In the genomic region with DNA sequence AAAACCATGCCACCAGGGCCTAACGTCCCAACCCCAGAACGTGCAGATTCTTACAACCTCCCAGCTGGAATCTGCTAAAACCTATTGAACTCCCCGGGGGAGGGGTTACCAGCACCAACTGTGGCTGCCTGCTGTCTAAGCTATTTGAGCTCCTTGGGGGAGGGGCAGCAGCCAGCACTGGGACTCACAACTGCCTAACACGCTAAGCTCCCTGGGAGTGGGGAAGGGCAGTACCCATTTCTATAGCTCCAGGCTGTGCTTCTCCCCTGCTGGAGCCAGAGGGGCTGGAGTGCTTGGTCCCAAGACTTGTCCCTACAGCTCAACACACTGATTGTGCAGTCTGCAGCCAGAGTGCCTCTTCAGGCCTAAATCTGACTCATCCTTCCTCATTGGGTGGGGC, we compare ENCODE assay signal across 23 cellular contexts.
"Had no signal": no experiment of that assay in that cellular context is flagged by ENCODE, and none has a peak within 500 bp of the region (broad histone marks: within the 10 kb centered on the region; RNA-seq: fewer than 3 reads in every experiment).

No MANE protein-coding gene starts in this region.

- H3K4me3 ChIP-seq: coronary artery, pancreas, psoas muscle, right atrium auricular region, spleen, thoracic aorta, vagina had no signal

- H3K4me1 Mint-ChIP-seq: activated naive CD4-positive, alpha-beta T cell treated with anti-CD3 and anti-CD28 coated beads, Interleukin-2, amount 10 ng/mL, durations not matched to agents 7 days and 5 days had no signal

- H3K4me3 Mint-ChIP-seq: activated CD4-positive, alpha-beta memory T cell treated with anti-CD3 and anti-CD28 coated beads for 36 hours; activated naive CD4-positive, alpha-beta T cell treated with anti-CD3 and anti-CD28 coated beads, Interleukin-2, amount 10 ng/mL, durations not matched to agents 7 days and 5 days; activated T-cell treated with anti-CD3 and anti-CD28 coated beads, Interleukin-2, amount 50 U/mL, for 72 hours; natural killer cell treated with Interleukin-12 subunit alpha and Interleukin-12 subunit beta and Interleukin-15 and Interleukin-18, amount 100 ng/mL, for 72 hours; type B pancreatic cell had no signal

- H3K27ac Mint-ChIP-seq: activated CD4-positive, alpha-beta memory T cell treated with anti-CD3 and anti-CD28 coated beads for 36 hours; activated naive CD4-positive, alpha-beta T cell treated with anti-CD3 and anti-CD28 coated beads, Interleukin-2, amount 10 ng/mL, durations not matched to agents 7 days and 5 days; activated T-cell treated with anti-CD3 and anti-CD28 coated beads, Interleukin-2, amount 50 U/mL, for 72 hours; natural killer cell treated with Interleukin-12 subunit alpha and Interleukin-12 subunit beta and Interleukin-15 and Interleukin-18, amount 100 ng/mL, for 72 hours; type B pancreatic cell had no signal

- DNase-seq: activated CD4-positive, alpha-beta memory T cell treated with anti-CD3 and anti-CD28 coated beads for 36 hours; activated CD4-positive, alpha-beta T cell treated with anti-CD3 and anti-CD28 coated beads for 48 hours; activated effector memory CD4-positive, alpha-beta T cell treated with Interleukin-2 at 50 U/mL for 16 hours; activated naive CD4-positive, alpha-beta T cell treated with anti-CD3 and anti-CD28 coated beads, Interleukin-2, amount 10 ng/mL, durations not matched to agents 7 days and 5 days; activated T-cell treated with anti-CD3 and anti-CD28 coated beads, Interleukin-2, amount 50 U/mL, for 72 hours; amygdala; cerebellar nuclear complex; foreskin fibroblast; left ventricle myocardium superior; pancreas; psoas muscle; spleen; stimulated activated CD4-positive, alpha-beta T cell treated with anti-CD3 and anti-CD28 coated beads, Interleukin-4, amount 100 ng/mL, for 1 hour; stimulated activated naive CD4-positive, alpha-beta T cell; T1000 had no signal

- H3K36me3 Mint-ChIP-seq: activated CD4-positive, alpha-beta memory T cell treated with anti-CD3 and anti-CD28 coated beads for 36 hours; activated naive CD4-positive, alpha-beta T cell treated with anti-CD3 and anti-CD28 coated beads, Interleukin-2, amount 10 ng/mL, durations not matched to agents 7 days and 5 days; type B pancreatic cell had no signal

- H3K27ac ChIP-seq: coronary artery, epithelial cell of prostate, neutrophil, pancreas, psoas muscle, right atrium auricular region, spleen, thoracic aorta, vagina had no signal

- H3K4me1 ChIP-seq: pancreas, psoas muscle, right atrium auricular region, spleen, vagina had no signal

- H3K36me3 ChIP-seq: neutrophil, pancreas, right atrium auricular region, spleen, thoracic aorta, vagina had no signal

- H3K27me3 Mint-ChIP-seq: activated CD4-positive, alpha-beta memory T cell treated with anti-CD3 and anti-CD28 coated beads for 36 hours; activated naive CD4-positive, alpha-beta T cell treated with anti-CD3 and anti-CD28 coated beads, Interleukin-2, amount 10 ng/mL, durations not matched to agents 7 days and 5 days; type B pancreatic cell had no signal

- H3K9me3 ChIP-seq: neutrophil, pancreas, thoracic aorta, vagina had no signal

- H3K27me3 ChIP-seq: neutrophil, right atrium auricular region, spleen, vagina had no signal
